In the genomic region with DNA sequence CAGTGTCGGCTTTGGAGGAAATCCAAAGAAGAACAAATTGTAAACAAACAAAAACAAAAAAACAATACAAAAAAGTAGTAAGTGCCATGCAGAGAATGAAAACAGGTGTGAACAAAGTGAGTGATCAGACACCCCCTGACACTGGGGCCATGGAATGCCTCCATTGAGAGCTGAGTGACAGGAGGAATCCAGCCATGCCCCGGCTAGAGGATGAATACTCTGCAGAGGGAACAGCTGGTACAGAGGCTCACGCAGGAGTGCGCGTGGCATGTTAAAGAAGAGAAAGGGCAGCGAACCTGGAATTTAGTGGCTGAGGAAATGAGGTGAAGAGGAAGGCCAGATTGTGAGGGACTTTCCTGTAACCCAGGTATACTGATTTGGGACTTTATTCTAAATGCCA, we compare ENCODE assay signal across 22 cellular contexts. TPM values are rescaled to one million over a fixed set of nuclear protein-coding genes. Genes with fewer than 3 reads are reported as not detected.
"Had no signal": no experiment of that assay in that cellular context is flagged by ENCODE, and none has a peak within 500 bp of the region (broad histone marks: within the 10 kb centered on the region; RNA-seq: fewer than 3 reads in every experiment).

No MANE protein-coding gene starts in this region.

- H3K9me3 ChIP-seq: gastrocnemius medialis, left ventricle myocardium inferior, lower lobe of right lung, pancreas, tibial artery, upper lobe of left lung, uterus had no signal

- H3K36me3 ChIP-seq: esophagus muscularis mucosa, gastrocnemius medialis, left ventricle myocardium inferior, lower lobe of right lung, pancreas, tibial artery, upper lobe of left lung, uterus had no signal

- ATAC-seq: effector memory CD8-positive, alpha-beta T cell; gastrocnemius medialis; lower lobe of right lung; natural killer cell; pancreas; right cardiac atrium; stimulated activated effector memory CD8-positive, alpha-beta T cell treated with anti-CD3 and anti-CD28 coated beads, Interleukin-12 subunit alpha, Interleukin-12 subunit beta, amount 100 ng/mL, for 72 hours had no signal

- H3K27ac ChIP-seq: epithelial cell of prostate, esophagus muscularis mucosa, gastrocnemius medialis, left ventricle myocardium inferior, lower lobe of right lung, pancreas, tibial artery, upper lobe of left lung, uterus had no signal

- H3K4me3 Mint-ChIP-seq: effector memory CD8-positive, alpha-beta T cell; immature natural killer cell; memory B cell; mesothelial cell of epicardium; natural killer cell; neural crest cell; stimulated activated effector memory CD8-positive, alpha-beta T cell treated with anti-CD3 and anti-CD28 coated beads, Interleukin-12 subunit alpha, Interleukin-12 subunit beta, amount 100 ng/mL, for 72 hours; stimulated activated naive CD8-positive, alpha-beta T cell treated with anti-CD3 and anti-CD28 coated beads, Interleukin-15, Interleukin-2, amounts not matched to agents 100 ng/mL and 50 ng/mL, for 24 hours had no signal

- H3K36me3 Mint-ChIP-seq: immature natural killer cell; memory B cell; mesothelial cell of epicardium; natural killer cell; stimulated activated effector memory CD8-positive, alpha-beta T cell treated with anti-CD3 and anti-CD28 coated beads, Interleukin-12 subunit alpha, Interleukin-12 subunit beta, amount 100 ng/mL, for 72 hours had no signal

- H3K27me3 ChIP-seq: esophagus muscularis mucosa, gastrocnemius medialis, pancreas, tibial artery, upper lobe of left lung, uterus had no signal

- DNase-seq: effector memory CD8-positive, alpha-beta T cell; gastrocnemius medialis; immature natural killer cell; left ventricle myocardium inferior; lower lobe of right lung; natural killer cell; occipital lobe; pancreas; right cardiac atrium; stimulated activated CD4-positive, alpha-beta T cell treated with anti-CD3 and anti-CD28 coated beads, Interleukin-4, amount 100 ng/mL, for 1 hour; stimulated activated CD8-positive, alpha-beta memory T cell treated with anti-CD3 and anti-CD28 coated beads, Interleukin-4, amount 100 ng/mL, for 48 hours; tibial artery; upper lobe of left lung; uterus had no signal

- H3K4me3 ChIP-seq: esophagus muscularis mucosa, gastrocnemius medialis, left ventricle myocardium inferior, lower lobe of right lung, pancreas, tibial artery, upper lobe of left lung, uterus had no signal

- H3K4me1 Mint-ChIP-seq: immature natural killer cell; memory B cell; stimulated activated effector memory CD8-positive, alpha-beta T cell treated with anti-CD3 and anti-CD28 coated beads, Interleukin-12 subunit alpha, Interleukin-12 subunit beta, amount 100 ng/mL, for 72 hours had no signal

- H3K4me1 ChIP-seq: esophagus muscularis mucosa, gastrocnemius medialis, left ventricle myocardium inferior, lower lobe of right lung, pancreas, tibial artery, upper lobe of left lung, uterus had no signal

- H3K9me3 Mint-ChIP-seq: effector memory CD8-positive, alpha-beta T cell; immature natural killer cell; memory B cell; mesothelial cell of epicardium; natural killer cell; neural crest cell; stimulated activated effector memory CD8-positive, alpha-beta T cell treated with anti-CD3 and anti-CD28 coated beads, Interleukin-12 subunit alpha, Interleukin-12 subunit beta, amount 100 ng/mL, for 72 hours; stimulated activated naive CD8-positive, alpha-beta T cell treated with anti-CD3 and anti-CD28 coated beads, Interleukin-15, Interleukin-2, amounts not matched to agents 100 ng/mL and 50 ng/mL, for 24 hours had no signal

- H3K27me3 Mint-ChIP-seq: stimulated activated naive CD8-positive, alpha-beta T cell treated with anti-CD3 and anti-CD28 coated beads, Interleukin-15, Interleukin-2, amounts not matched to agents 100 ng/mL and 50 ng/mL, for 24 hours had no signal

- H3K27ac Mint-ChIP-seq: effector memory CD8-positive, alpha-beta T cell; memory B cell; mesothelial cell of epicardium; natural killer cell; progenitor cell of endocrine pancreas; stimulated activated effector memory CD8-positive, alpha-beta T cell treated with anti-CD3 and anti-CD28 coated beads, Interleukin-12 subunit alpha, Interleukin-12 subunit beta, amount 100 ng/mL, for 72 hours; stimulated activated naive CD8-positive, alpha-beta T cell treated with anti-CD3 and anti-CD28 coated beads, Interleukin-15, Interleukin-2, amounts not matched to agents 100 ng/mL and 50 ng/mL, for 24 hours had no signal

RNA-seq across cellular contexts. Expression of a gene that starts 42.6 kb away (rescaled TPM):
- total RNA-seq: natural killer cell had no signal
- polyA plus RNA-seq: immature natural killer cell had no signal
